ENCODE assay signal across 12 cellular contexts in the genomic region with DNA sequence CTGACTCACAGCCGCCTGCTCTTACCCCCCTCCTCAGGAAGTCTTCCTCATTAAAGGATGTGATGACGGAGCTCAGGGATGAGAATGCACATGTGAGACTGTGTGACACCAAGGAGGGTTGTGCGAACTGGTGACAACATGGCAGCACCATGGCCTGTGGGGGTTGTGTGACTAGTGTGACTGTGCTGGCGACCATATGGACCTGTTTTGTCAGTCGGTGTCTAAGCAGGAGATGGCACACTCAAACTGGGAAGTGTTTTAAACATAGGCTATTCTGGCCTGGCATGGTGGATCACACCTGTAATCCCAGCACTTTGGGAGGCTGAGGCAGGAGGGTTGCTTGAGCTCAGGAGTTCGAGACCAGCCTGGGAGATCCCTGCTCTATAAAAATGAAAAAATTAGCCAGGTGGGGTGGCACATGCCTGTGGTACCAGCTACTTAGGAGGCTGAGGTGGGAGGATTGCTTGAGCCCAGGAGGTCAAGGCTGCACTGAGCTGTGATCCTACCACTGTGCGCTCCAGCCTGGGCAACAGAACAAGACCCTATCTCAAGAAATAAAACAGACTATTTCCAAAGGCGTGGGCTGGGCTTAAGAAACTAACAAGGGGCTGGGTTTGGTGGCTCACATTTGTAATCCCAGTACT. TPM values are rescaled to one million over a fixed set of nuclear protein-coding genes. Genes with fewer than 3 reads are reported as not detected.
DNase-seq lines count a peak whose midpoint lies in the region; ATAC-seq and TF ChIP-seq lines count a peak whose summit lies in the region.
"Had no signal": no experiment of that assay in that cellular context is flagged by ENCODE, and none has a peak within 500 bp of the region (broad histone marks: within the 10 kb centered on the region; RNA-seq: fewer than 3 reads in every experiment).

No MANE protein-coding gene starts in this region.

- peak; percentile 81 for DNase-seq in HFFc6
- DNase-seq in mammary epithelial cell: no peak
- DNase-seq in left kidney (ENCODE audit: low read depth, low spot score): peak; percentile 90
- no peak for DNase-seq in stomach
- DNase-seq in activated T-cell treated with anti-CD3 and anti-CD28 coated beads, Interleukin-2, amount 50 U/mL, for 72 hours: no peak
- DNase-seq in AG20443 (ENCODE audit: low spot score): no peak
- DNase-seq in AG08396 (ENCODE audit: low spot score): no peak
- DNase-seq: NCI-H446 treated with DMSO at 0.1 percent for 48 hours had no signal

- intact Hi-C loops in mammary epithelial cell (cut with micrococcal nuclease) (no loop called here), stomach (cut with DNase I; ENCODE audit: low total_unique reads) (no loop called here)

- CTCF ChIA-PET in mammary epithelial cell (lab: Charles Lee; ENCODE audit: low non-redundant PET): no interaction called here

- H3K4me3 Mint-ChIP-seq in HFFc6: peak overlapping the region; percentile 72
- no peak overlapping the region for H3K4me3 Mint-ChIP-seq in activated T-cell treated with anti-CD3 and anti-CD28 coated beads, Interleukin-2, amount 50 U/mL, for 72 hours
- H3K4me3 Mint-ChIP-seq: T-cell had no signal

- peak overlapping the region; percentile 97 for H3K27ac Mint-ChIP-seq in HFFc6
- H3K27ac Mint-ChIP-seq in activated T-cell treated with anti-CD3 and anti-CD28 coated beads, Interleukin-2, amount 50 U/mL, for 72 hours: no peak overlapping the region
- H3K27ac Mint-ChIP-seq: T-cell had no signal

- peak overlapping the region; percentile 48 for H3K9ac ChIP-seq in mammary epithelial cell (ENCODE audit: insufficient read depth, low read length)

- H3K4me1 ChIP-seq in mammary epithelial cell (ENCODE audit: insufficient read depth, low read length): peaks cover 93% of the 10 kb centered on the region
- H3K4me1 ChIP-seq in stomach: peaks cover 68 to 98% (median 85%) of the 10 kb centered on the region in 4 donors

- H4K20me1 ChIP-seq in mammary epithelial cell (ENCODE audit: insufficient read depth, low read length): no peaks in the 10 kb centered on the region

- H3K36me3 Mint-ChIP-seq in HFFc6 (ENCODE audit: low read depth): peaks cover 29% of the 10 kb centered on the region
- no peaks in the 10 kb centered on the region for H3K36me3 Mint-ChIP-seq in activated T-cell treated with anti-CD3 and anti-CD28 coated beads, Interleukin-2, amount 50 U/mL, for 72 hours (ENCODE audit: insufficient read depth in 2 of 2)
- H3K36me3 Mint-ChIP-seq: stimulated activated memory B cell treated with anti-CD40 and anti-IgM and Interleukin-4, amounts not matched to agents 10 μg/mL and 1 μg/mL and 100 μg/mL, for 72 hours; T-cell had no signal

- peaks cover 6% of the 10 kb centered on the region for H3K36me3 ChIP-seq in mammary epithelial cell (ENCODE audit: insufficient read depth, low read length)
- H3K36me3 ChIP-seq in stomach: peaks cover 0 to 12% (median 5%) of the 10 kb centered on the region in 4 donors

- WGBS in mammary epithelial cell (ENCODE audit: low coverage, missing lambda C conversion rate): 69% methylated on average over 8 of the region's 8 CpGs
- 76 to 95% (median 86%) methylated on average over 8 of the region's 8 CpGs for WGBS in stomach, 5 donors

- TF ChIP-seq POLR2A in stomach (IDR thresholded peaks at IDR 0.05): no peak

- peaks cover 24% of the 10 kb centered on the region for H3K27me3 Mint-ChIP-seq in HFFc6 (ENCODE audit: insufficient read depth)
- H3K27me3 Mint-ChIP-seq in activated T-cell treated with anti-CD3 and anti-CD28 coated beads, Interleukin-2, amount 50 U/mL, for 72 hours (ENCODE audit: low read depth): peaks cover 24% of the 10 kb centered on the region

- in situ Hi-C loops in mammary epithelial cell (cut with MboI; ENCODE audit: low sequenced_read_pairs in 2 of 2): no loop called here

- dilution Hi-C loops in mammary epithelial cell (cut with HindIII; ENCODE audit: low sequenced_read_pairs): no loop called here

- H3K9me3 Mint-ChIP-seq in HFFc6: no peaks in the 10 kb centered on the region
- no peaks in the 10 kb centered on the region for H3K9me3 Mint-ChIP-seq in activated T-cell treated with anti-CD3 and anti-CD28 coated beads, Interleukin-2, amount 50 U/mL, for 72 hours
- H3K9me3 Mint-ChIP-seq: stimulated activated memory B cell treated with anti-CD40 and anti-IgM and Interleukin-4, amounts not matched to agents 10 μg/mL and 1 μg/mL and 100 μg/mL, for 72 hours; T-cell had no signal

- ATAC-seq in HG02642 (IDR thresholded peaks at IDR 0.05; ENCODE audit: poor library complexity, unreplicated experiment): no peak
- ATAC-seq in activated T-cell treated with anti-CD3 and anti-CD28 coated beads, Interleukin-2, amount 50 U/mL, for 72 hours (replicated peaks in 1 of 2): no peak
- ATAC-seq: T-cell had no signal

- H3K4me1 Mint-ChIP-seq in HFFc6 (ENCODE audit: low read depth): peaks cover 82% of the 10 kb centered on the region
- peaks cover 10% of the 10 kb centered on the region for H3K4me1 Mint-ChIP-seq in activated T-cell treated with anti-CD3 and anti-CD28 coated beads, Interleukin-2, amount 50 U/mL, for 72 hours (ENCODE audit: low read depth)

- H3K9me3 ChIP-seq in mammary epithelial cell (replicated peaks; ENCODE audit: insufficient read depth, low read length) (no peaks in the 10 kb centered on the region), stomach (no peaks in the 10 kb centered on the region)

- TF ChIP-seq CTCF in HFFc6 (IDR thresholded peaks at IDR 0.05) (no peak), mammary epithelial cell (conservative IDR thresholded peaks at IDR 0.05 in 1 of 2, IDR thresholded peaks at IDR 0.05 in 1 of 2; ENCODE audit: extremely low read depth in 1 of 2, insufficient read depth in 1 of 2, low read depth in 1 of 2, low read length in 2 of 2) (no peak), stomach (IDR thresholded peaks at IDR 0.05) (no peak)

- TF ChIP-seq EP300 in stomach (IDR thresholded peaks at IDR 0.05): no peak

- no peak overlapping the region for H3K4me2 ChIP-seq in mammary epithelial cell (ENCODE audit: insufficient read depth, low read depth, low read length)

- no peak overlapping the region for H2AFZ ChIP-seq in mammary epithelial cell (ENCODE audit: low read depth, low read length)

- H3K27me3 ChIP-seq in mammary epithelial cell (ENCODE audit: insufficient read depth, low read length): no peaks in the 10 kb centered on the region
- peaks cover 0 to 1% (median 0%) of the 10 kb centered on the region in 3 donors for H3K27me3 ChIP-seq in stomach

- H3K27ac ChIP-seq in mammary epithelial cell (ENCODE audit: insufficient read depth, low read depth, low read length) (peak overlapping the region; percentile 96), stomach (peak overlapping the region; percentile 43 to 90 (median 86))

- H3K4me3 ChIP-seq in mammary epithelial cell (replicated peaks in 1 of 3; ENCODE audit: insufficient read depth in 1 of 3, low read depth in 2 of 3, low read length in 3 of 3) (no peak overlapping the region), stomach (no peak overlapping the region)

- BruUV-seq in mammary epithelial cell (replicated peaks; lab: Mats Ljungman, UMichigan): no TSS peak

- peaks cover 23% of the 10 kb centered on the region for H3K79me2 ChIP-seq in mammary epithelial cell (ENCODE audit: insufficient read depth, low read length)

RNA-seq across cellular contexts. Expression of gene TRNP1, which starts 7.4 kb away (rescaled TPM):
- total RNA-seq in HFFc6 (2021; fragmentation: NEBNext Ultra II Directional; extraction: Animal tissue kit (Norgen Biotek cat#: 25700)): 100 to 1,000 TPM; 203 to 241 (median 217) TPM
- total RNA-seq in mammary epithelial cell: 100 to 1,000 TPM in 1 of 2 donors, 10 to 100 TPM in 1; 99.0 to 142 TPM
- 196 TPM for polyA plus RNA-seq in mammary epithelial cell
- polyA minus RNA-seq in mammary epithelial cell: 75.9 TPM
- 100 to 1,000 TPM in 1 of 5 donors, 10 to 100 TPM in 3, 1 to 10 TPM in 1; 1.7 to 188 (median 40.0) TPM for total RNA-seq in stomach
- polyA plus RNA-seq in stomach: 100 to 1,000 TPM; 121 to 216 (median 183) TPM
- under 1 TPM; 0.49 to 0.96 TPM for total RNA-seq in activated T-cell treated with anti-CD3 and anti-CD28 coated beads, Interleukin-2, amount 50 U/mL, for 72 hours

RNA-seq across cellular contexts. Expression of gene TENT5B, which starts 11.7 kb away (rescaled TPM):
- 1 to 10 TPM; 3.1 to 5.5 (median 3.6) TPM for total RNA-seq in HFFc6 (2021; fragmentation: NEBNext Ultra II Directional; extraction: Animal tissue kit (Norgen Biotek cat#: 25700))
- total RNA-seq in mammary epithelial cell (10 to 100 TPM; 23.4 to 50.7 TPM), stomach (10 to 100 TPM in 2 of 5 donors, 1 to 10 TPM in 3; 1.8 to 33.0 (median 5.5) TPM)
- polyA plus RNA-seq in mammary epithelial cell (21.8 TPM), stomach (10 to 100 TPM in 1 of 3 donors, 1 to 10 TPM in 2; 1.7 to 27.5 (median 3.9) TPM)
- polyA minus RNA-seq in mammary epithelial cell: 24.1 TPM
- total RNA-seq in activated T-cell treated with anti-CD3 and anti-CD28 coated beads, Interleukin-2, amount 50 U/mL, for 72 hours: under 1 TPM in 1 of 2 donors, not detected in 1; 0.19 TPM

RNA-seq across cellular contexts. Expression of gene KDF1, which starts 40.7 kb away (rescaled TPM):
- not detected for total RNA-seq in HFFc6 (2021; fragmentation: NEBNext Ultra II Directional; extraction: Animal tissue kit (Norgen Biotek cat#: 25700))
- total RNA-seq in mammary epithelial cell (10 to 100 TPM; 15.2 to 24.7 TPM), stomach (10 to 100 TPM in 2 of 5 donors, 1 to 10 TPM in 3; 2.9 to 21.6 (median 7.1) TPM)
- polyA plus RNA-seq in mammary epithelial cell (26.4 TPM), stomach (10 to 100 TPM; 13.6 to 15.3 (median 14.5) TPM)
- polyA minus RNA-seq in mammary epithelial cell: 25.0 TPM
- 1 to 10 TPM; 1.1 TPM for total RNA-seq in activated T-cell treated with anti-CD3 and anti-CD28 coated beads, Interleukin-2, amount 50 U/mL, for 72 hours
- total RNA-seq: sciatic nerve had no signal

Comparison
In these comparisons a context has a peak if more than half of its experiments do, and no peak if none do; other contexts are left out.
1. DNase-seq: peak in HFFc6 (single experiment) and left kidney (single experiment); none in mammary epithelial cell (single experiment), stomach (single experiment), activated T-cell treated with anti-CD3 and anti-CD28 coated beads, Interleukin-2, amount 50 U/mL, for 72 hours (0 of 2), AG20443 (single experiment) and AG08396 (single experiment).